Comparison of ENCODE assay signal across 10 cellular contexts in genomic region chr11:119361056-119361787, GRCh38. TPM values are rescaled to one million over a fixed set of nuclear protein-coding genes. Genes with fewer than 3 reads are reported as not detected.
A peak's percentile ranks its signal among the peaks of the same experiment; 100 is the strongest.
DNase-seq lines count a peak whose midpoint lies in the region; ATAC-seq, FAIRE-seq and TF ChIP-seq lines count a peak whose summit lies in the region.
"Had no signal": no experiment of that assay in that cellular context is flagged by ENCODE, and none has a peak within 500 bp of the region (broad histone marks: within the 10 kb centered on the region; RNA-seq: fewer than 3 reads in every experiment).

No MANE protein-coding gene starts in this region.

- TF ChIP-seq RAD21 in K562 (CRISPR knock-in tag; conservative IDR thresholded peaks at IDR 0.05 in 1 of 2, IDR thresholded peaks at IDR 0.05 in 1 of 2) = no peak

- no peaks in the 10 kb centered on the region for H3K9me3 Mint-ChIP-seq in activated CD4-positive, alpha-beta memory T cell treated with anti-CD3 and anti-CD28 coated beads for 36 hours
- H3K9me3 Mint-ChIP-seq in activated CD4-positive, alpha-beta memory T cell treated with anti-CD3 and anti-CD28 coated beads, Interleukin-2, amount 10 ng/mL, durations not matched to agents 7 days and 5 days = no peaks in the 10 kb centered on the region
- H3K9me3 Mint-ChIP-seq in T-cell = no peaks in the 10 kb centered on the region

- peaks cover 31% of the 10 kb centered on the region for H3K36me3 ChIP-seq in K562 (ENCODE audit: control insufficient read depth, insufficient read depth, low read length)

- H3K4me1 ChIP-seq in K562 (replicated peaks in 1 of 2; ENCODE audit: control insufficient read depth in 2 of 2, insufficient read depth in 2 of 2, low read length in 2 of 2) = peaks cover 43 to 53% of the 10 kb centered on the region in 2 experiments

- no peak overlapping the region for H3K4me3 Mint-ChIP-seq in activated CD4-positive, alpha-beta memory T cell treated with anti-CD3 and anti-CD28 coated beads for 36 hours
- H3K4me3 Mint-ChIP-seq in activated CD4-positive, alpha-beta memory T cell treated with anti-CD3 and anti-CD28 coated beads, Interleukin-2, amount 10 ng/mL, durations not matched to agents 7 days and 5 days = no peak overlapping the region
- H3K4me3 Mint-ChIP-seq in T-cell = no peak overlapping the region

- H3K27ac Mint-ChIP-seq in activated CD4-positive, alpha-beta memory T cell treated with anti-CD3 and anti-CD28 coated beads for 36 hours = no peak overlapping the region
- no peak overlapping the region for H3K27ac Mint-ChIP-seq in activated CD4-positive, alpha-beta memory T cell treated with anti-CD3 and anti-CD28 coated beads, Interleukin-2, amount 10 ng/mL, durations not matched to agents 7 days and 5 days
- no peak overlapping the region for H3K27ac Mint-ChIP-seq in T-cell

- DNase-seq in activated CD4-positive, alpha-beta memory T cell treated with anti-CD3 and anti-CD28 coated beads for 36 hours = peak; percentile 89
- no peak for DNase-seq in activated CD4-positive, alpha-beta memory T cell treated with anti-CD3 and anti-CD28 coated beads, Interleukin-2, amount 10 ng/mL, durations not matched to agents 7 days and 5 days
- peak; percentile 43 for DNase-seq in NCI-H2227 (lab: John Stamatoyannopoulos, UW; ENCODE audit: unreplicated experiment)
- peak; percentile 67 to 88 (median 75) for DNase-seq in K562 (ENCODE audit: extremely low read depth in 1 of 4, low spot score in 3 of 4)
- DNase-seq in kidney glomerular epithelial cell (lab: John Stamatoyannopoulos, UW) = peak; percentile 93
- DNase-seq in stimulated activated CD4-positive, alpha-beta T cell treated with anti-CD3 and anti-CD28 coated beads, TNF-alpha, amount 100 ng/mL, for 24 hours (ENCODE audit: low read depth in 3 of 3) = peak in 2 of 3 experiments; percentile 22 to 55
- DNase-seq in activated effector memory CD4-positive, alpha-beta T cell treated with Interleukin-2 at 50 U/mL for 16 hours = no peak
- DNase-seq in T-cell = no peak
- DNase-seq: DND-41 had no signal

- H3K9me3 ChIP-seq in K562 (replicated peaks; ENCODE audit: control insufficient read depth, insufficient read depth, low read depth, low read length) = no peaks in the 10 kb centered on the region

- peak overlapping the region; percentile 57; the same call in 2 of the 3 replicates for H3K27ac ChIP-seq in K562 (ENCODE audit: extremely low read depth, low read depth, low read length)

- H2AFZ ChIP-seq in K562 (ENCODE audit: low read depth, low read length) = no peak overlapping the region

- no peaks in the 10 kb centered on the region for H4K20me1 ChIP-seq in K562 (replicated peaks; ENCODE audit: control insufficient read depth, insufficient read depth, low read length)

- in situ Hi-C loops in K562 (cut with MboI) = no loop called here

- intact Hi-C loops in activated CD4-positive, alpha-beta memory T cell treated with anti-CD3 and anti-CD28 coated beads for 36 hours (cut with micrococcal nuclease) = loop anchor here (1.0 to 5.0 kb wide), 3 partner anchors 26 to 65 kb away; partner anchors contain the start of gene RNF26
- intact Hi-C loops in K562 (cut with micrococcal nuclease) = no loop called here

- no TSS peak for BruUV-seq in K562 (replicated peaks; lab: Mats Ljungman, UMichigan)

- peak; percentile 44; the same call in 1 of the 2 replicates for TF ChIP-seq EP300 in K562 (IDR thresholded peaks at IDR 0.05; ENCODE audit: low read length)

- no peak for TF ChIP-seq CTCF in K562 (IDR thresholded peaks at IDR 0.05 in 2 of 3, conservative IDR thresholded peaks at IDR 0.05 in 1 of 3; ENCODE audit: insufficient read depth in 2 of 3, low read depth in 1 of 3, low read length in 3 of 3)

- peak overlapping the region; percentile 5 to 88; a peak in 2 of 4 replicates for H3K9ac ChIP-seq in K562 (ENCODE audit: insufficient read depth in 1 of 2, low read depth in 2 of 2, low read length in 2 of 2)

- TF ChIP-seq POLR2A in K562 (conservative IDR thresholded peaks at IDR 0.05) = no peak

- ATAC-seq in K562 (peak; percentile 78), T-cell (replicated peaks in 1 of 4) (no peak)

- peak; percentile 86 for FAIRE-seq in K562 (lab: Jason Lieb, UNC)

- peaks cover 35% of the 10 kb centered on the region for H3K4me1 Mint-ChIP-seq in activated CD4-positive, alpha-beta memory T cell treated with anti-CD3 and anti-CD28 coated beads for 36 hours (ENCODE audit: low read depth)
- H3K4me1 Mint-ChIP-seq in activated CD4-positive, alpha-beta memory T cell treated with anti-CD3 and anti-CD28 coated beads, Interleukin-2, amount 10 ng/mL, durations not matched to agents 7 days and 5 days = peaks cover 22% of the 10 kb centered on the region
- H3K4me1 Mint-ChIP-seq in T-cell = peaks cover 9 to 19% (median 15%) of the 10 kb centered on the region in 3 donors

- POLR2A ChIA-PET in activated CD4-positive, alpha-beta memory T cell treated with anti-CD3 and anti-CD28 coated beads for 36 hours (lab: Charles Lee) = interaction anchor here (0.7 kb wide), 1 partner anchor 20 kb away, joined by 3 read pairs; the partner anchor contains the start of gene USP2
- POLR2A ChIA-PET in activated CD4-positive, alpha-beta memory T cell treated with anti-CD3 and anti-CD28 coated beads, Interleukin-2, amount 10 ng/mL, durations not matched to agents 7 days and 5 days (lab: Charles Lee) = interaction anchor here (0.7 to 1.2 kb wide), 2 partner anchors 9 to 15 kb away, joined by 3 to 4 read pairs; no protein-coding TSS in a partner anchor
- POLR2A ChIA-PET in K562 (lab: Yijun Ruan, JAX) = interaction anchor here (0.5 to 3.0 kb wide), 10 partner anchors 8 to 364 kb away, joined by 3 to 24 read pairs (median 4); no protein-coding TSS in a partner anchor
- POLR2A ChIA-PET in T-cell (lab: Charles Lee) = interaction anchor here in 1 of 2 donors (0.6 kb wide), 1 partner anchor 23 kb away, joined by 8 read pairs; no protein-coding TSS in a partner anchor

- peak overlapping the region; percentile 51 for H3K4me2 ChIP-seq in K562 (ENCODE audit: insufficient read depth, low read length)

- CTCF ChIA-PET in activated CD4-positive, alpha-beta memory T cell treated with anti-CD3 and anti-CD28 coated beads for 36 hours (lab: Charles Lee) = interaction anchor here (0.8 to 3.4 kb wide), 8 partner anchors 10 to 114 kb away, joined by 3 to 34 read pairs (median 8); partner anchors contain the start of gene USP2
- CTCF ChIA-PET in activated CD4-positive, alpha-beta memory T cell treated with anti-CD3 and anti-CD28 coated beads, Interleukin-2, amount 10 ng/mL, durations not matched to agents 7 days and 5 days (lab: Charles Lee) = interaction anchor here (1.8 to 3.6 kb wide), 4 partner anchors 13 to 113 kb away, joined by 6 to 14 read pairs (median 9); partner anchors contain the start of gene USP2
- CTCF ChIA-PET in K562 (lab: Yijun Ruan, JAX; ENCODE audit: low intra/inter-chr PET ratio) (interaction anchor here (1.4 kb wide), 1 partner anchor 21 kb away, joined by 4 read pairs; no protein-coding TSS in a partner anchor), T-cell (lab: Charles Lee) (interaction anchor here (0.6 to 2.1 kb wide), 6 partner anchors 12 to 372 kb away, joined by 3 to 5 read pairs (median 4); no protein-coding TSS in a partner anchor)

- WGBS in K562 (ENCODE audit: insufficient coverage, low coverage, missing lambda C conversion rate) = 22% methylated on average over 8 of the region's 8 CpGs

- H3K27me3 ChIP-seq in K562 (ENCODE audit: control insufficient read depth in 2 of 2, insufficient read depth in 2 of 2, low read length in 2 of 2) = no peaks in the 10 kb centered on the region

- no peaks in the 10 kb centered on the region for H3K36me3 Mint-ChIP-seq in activated CD4-positive, alpha-beta memory T cell treated with anti-CD3 and anti-CD28 coated beads for 36 hours
- no peaks in the 10 kb centered on the region for H3K36me3 Mint-ChIP-seq in activated CD4-positive, alpha-beta memory T cell treated with anti-CD3 and anti-CD28 coated beads, Interleukin-2, amount 10 ng/mL, durations not matched to agents 7 days and 5 days (ENCODE audit: low read depth)
- H3K36me3 Mint-ChIP-seq in T-cell = no peaks in the 10 kb centered on the region

- H3K27me3 Mint-ChIP-seq in activated CD4-positive, alpha-beta memory T cell treated with anti-CD3 and anti-CD28 coated beads for 36 hours = peaks cover 38% of the 10 kb centered on the region
- peaks cover 34% of the 10 kb centered on the region for H3K27me3 Mint-ChIP-seq in activated CD4-positive, alpha-beta memory T cell treated with anti-CD3 and anti-CD28 coated beads, Interleukin-2, amount 10 ng/mL, durations not matched to agents 7 days and 5 days
- peaks cover 15 to 33% of the 10 kb centered on the region in 2 donors for H3K27me3 Mint-ChIP-seq in T-cell

- H3K79me2 ChIP-seq in K562 (ENCODE audit: control insufficient read depth, insufficient read depth, low read length) = peaks cover 18% of the 10 kb centered on the region; the same call in 2 of the 3 replicates

- H3K9me1 ChIP-seq in K562 (ENCODE audit: control insufficient read depth, insufficient read depth, low read length) = peaks cover 5% of the 10 kb centered on the region

- H3K4me3 ChIP-seq in K562 = no peak overlapping the region

RNA-seq across cellular contexts. Expression of gene MFRP, which starts 14.7 kb away (rescaled TPM):
- not detected for total RNA-seq in activated CD4-positive, alpha-beta memory T cell treated with anti-CD3 and anti-CD28 coated beads for 36 hours
- not detected for total RNA-seq in activated CD4-positive, alpha-beta memory T cell treated with anti-CD3 and anti-CD28 coated beads, Interleukin-2, amount 10 ng/mL, durations not matched to agents 7 days and 5 days
- not detected in 2 replicates for total RNA-seq in K562 (2011; cell fraction: chromatin; rRNA removed; ENCODE audit: low replicate concordance)
- not detected in 2 replicates for total RNA-seq in K562 (2011; cell fraction: nucleolus; rRNA removed)
- not detected in 2 replicates for total RNA-seq in K562 (2011; cell fraction: nucleoplasm; rRNA removed)
- not detected in 2 replicates for total RNA-seq in K562 (2014; rRNA removed)
- not detected in 2 replicates for total RNA-seq in K562 (2014; rRNA removed; fragmentation: Illumina TruSeq; extraction: Trizol)
- not detected in 2 replicates for total RNA-seq in K562 (2015; rRNA removed; fragmentation: Illumina TruSeq; extraction: Trizol)
- total RNA-seq in K562 (2021) = not detected in 2 replicates
- polyA plus RNA-seq in K562 (2011; rRNA removed) = not detected in 2 replicates
- polyA plus RNA-seq in K562 (2011; cell fraction: cytosol; rRNA removed) = not detected in 2 replicates
- not detected in 2 replicates for polyA plus RNA-seq in K562 (2011; cell fraction: nucleus; rRNA removed)
- not detected in 2 replicates for polyA plus RNA-seq in K562 (2012)
- polyA plus RNA-seq in K562 (2014; fragmentation: Illumina TruSeq; extraction: Trizol) = not detected in 2 replicates
- not detected for polyA plus RNA-seq in K562 (2014; fragmentation: Nextera tagmentation; extraction: Ambion mirVana)
- polyA plus RNA-seq in K562 (2014; rRNA removed) = not detected in 2 replicates
- not detected in 2 replicates for polyA minus RNA-seq in K562 (2011; rRNA and poly(A)+ RNA removed)
- polyA minus RNA-seq in K562 (2011; cell fraction: cytosol; rRNA and poly(A)+ RNA removed) = not detected in 2 replicates
- not detected in 2 replicates for polyA minus RNA-seq in K562 (2011; cell fraction: nucleus; rRNA and poly(A)+ RNA removed)
- not detected for total RNA-seq in T-cell
- total RNA-seq: urinary bladder had no signal

RNA-seq across cellular contexts. Expression of gene USP2, which starts 20.3 kb away (rescaled TPM):
- total RNA-seq in activated CD4-positive, alpha-beta memory T cell treated with anti-CD3 and anti-CD28 coated beads for 36 hours = 1 to 10 TPM; 1.4 to 2.2 TPM
- total RNA-seq in activated CD4-positive, alpha-beta memory T cell treated with anti-CD3 and anti-CD28 coated beads, Interleukin-2, amount 10 ng/mL, durations not matched to agents 7 days and 5 days = under 1 TPM; 0.48 to 0.53 TPM
- total RNA-seq in K562 (2011; cell fraction: chromatin; rRNA removed; ENCODE audit: low replicate concordance) = 6.9 and 13.7 TPM in 2 replicates
- 8.2 and 9.0 TPM in 2 replicates for total RNA-seq in K562 (2011; cell fraction: nucleolus; rRNA removed)
- total RNA-seq in K562 (2011; cell fraction: nucleoplasm; rRNA removed) = 6.3 and 7.4 TPM in 2 replicates
- total RNA-seq in K562 (2014; rRNA removed) (3.9 and 5.8 TPM in 2 replicates), K562 (2014; rRNA removed; fragmentation: Illumina TruSeq; extraction: Trizol) (3.6 TPM in 2 replicates), K562 (2015; rRNA removed; fragmentation: Illumina TruSeq; extraction: Trizol) (2.8 and 3.6 TPM in 2 replicates), K562 (2021) (16.9 TPM in 2 replicates), T-cell (1 to 10 TPM in 1 of 5 donors, under 1 TPM in 4; 0.13 to 3.2 (median 0.44) TPM)
- polyA plus RNA-seq in K562 (2011; rRNA removed) (3.6 and 5.0 TPM in 2 replicates), K562 (2014; fragmentation: Illumina TruSeq; extraction: Trizol) (12.8 and 13.9 TPM in 2 replicates), K562 (2014; fragmentation: Nextera tagmentation; extraction: Ambion mirVana) (1 to 10 TPM; 3.4 to 5.8 TPM), K562 (2014; rRNA removed) (4.0 and 9.5 TPM in 2 replicates)
- 4.5 and 4.7 TPM in 2 replicates for polyA plus RNA-seq in K562 (2011; cell fraction: cytosol; rRNA removed)
- 4.6 and 6.3 TPM in 2 replicates for polyA plus RNA-seq in K562 (2011; cell fraction: nucleus; rRNA removed)
- 6.9 and 8.6 TPM in 2 replicates for polyA plus RNA-seq in K562 (2012)
- 4.0 and 6.0 TPM in 2 replicates for polyA minus RNA-seq in K562 (2011; rRNA and poly(A)+ RNA removed)
- 7.5 and 9.8 TPM in 2 replicates for polyA minus RNA-seq in K562 (2011; cell fraction: cytosol; rRNA and poly(A)+ RNA removed)
- 4.6 and 4.7 TPM in 2 replicates for polyA minus RNA-seq in K562 (2011; cell fraction: nucleus; rRNA and poly(A)+ RNA removed)

RNA-seq across cellular contexts. Expression of gene C1QTNF5, which starts 20.5 kb away (rescaled TPM):
- total RNA-seq in activated CD4-positive, alpha-beta memory T cell treated with anti-CD3 and anti-CD28 coated beads for 36 hours = not detected
- not detected for total RNA-seq in activated CD4-positive, alpha-beta memory T cell treated with anti-CD3 and anti-CD28 coated beads, Interleukin-2, amount 10 ng/mL, durations not matched to agents 7 days and 5 days
- total RNA-seq in K562 (2011; cell fraction: chromatin; rRNA removed; ENCODE audit: low replicate concordance) = 0.95 TPM in 1 of 2 replicates, not detected in the other
- 1.1 and 1.2 TPM in 2 replicates for total RNA-seq in K562 (2011; cell fraction: nucleolus; rRNA removed)
- total RNA-seq in K562 (2011; cell fraction: nucleoplasm; rRNA removed) = 0.88 TPM in 1 of 2 replicates, not detected in the other
- total RNA-seq in K562 (2014; rRNA removed) (0.18 and 0.82 TPM in 2 replicates), K562 (2014; rRNA removed; fragmentation: Illumina TruSeq; extraction: Trizol) (0.13 and 0.18 TPM in 2 replicates), K562 (2015; rRNA removed; fragmentation: Illumina TruSeq; extraction: Trizol) (0.22 TPM in 1 of 2 replicates, not detected in the other), K562 (2021) (0.47 and 0.65 TPM in 2 replicates), T-cell (not detected)
- polyA plus RNA-seq in K562 (2011; rRNA removed) (0.35 and 0.41 TPM in 2 replicates), K562 (2014; fragmentation: Illumina TruSeq; extraction: Trizol) (0.19 and 0.25 TPM in 2 replicates), K562 (2014; fragmentation: Nextera tagmentation; extraction: Ambion mirVana) (under 1 TPM in 1 of 2 experiments, not detected in 1; 0.07 TPM), K562 (2014; rRNA removed) (0.45 and 0.76 TPM in 2 replicates)
- 0.46 and 1.2 TPM in 2 replicates for polyA plus RNA-seq in K562 (2011; cell fraction: cytosol; rRNA removed)
- polyA plus RNA-seq in K562 (2011; cell fraction: nucleus; rRNA removed) = 1.4 and 1.5 TPM in 2 replicates
- polyA plus RNA-seq in K562 (2012) = 0.35 and 0.79 TPM in 2 replicates
- polyA minus RNA-seq in K562 (2011; rRNA and poly(A)+ RNA removed) = 0.12 TPM in 1 of 2 replicates, not detected in the other
- polyA minus RNA-seq in K562 (2011; cell fraction: cytosol; rRNA and poly(A)+ RNA removed) = not detected in 2 replicates
- polyA minus RNA-seq in K562 (2011; cell fraction: nucleus; rRNA and poly(A)+ RNA removed) = 0.44 and 0.54 TPM in 2 replicates

RNA-seq across cellular contexts. Expression of gene RNF26, which starts 26.9 kb away (rescaled TPM):
- total RNA-seq in activated CD4-positive, alpha-beta memory T cell treated with anti-CD3 and anti-CD28 coated beads for 36 hours = 10 to 100 TPM; 33.7 to 35.2 TPM
- 10 to 100 TPM; 33.5 to 35.1 TPM for total RNA-seq in activated CD4-positive, alpha-beta memory T cell treated with anti-CD3 and anti-CD28 coated beads, Interleukin-2, amount 10 ng/mL, durations not matched to agents 7 days and 5 days
- total RNA-seq in K562 (2011; cell fraction: chromatin; rRNA removed; ENCODE audit: low replicate concordance) = 18.1 and 52.5 TPM in 2 replicates
- 71.2 and 72.0 TPM in 2 replicates for total RNA-seq in K562 (2011; cell fraction: nucleolus; rRNA removed)
- 65.0 and 76.6 TPM in 2 replicates for total RNA-seq in K562 (2011; cell fraction: nucleoplasm; rRNA removed)
- total RNA-seq in K562 (2014; rRNA removed) = 7.3 and 10.0 TPM in 2 replicates
- total RNA-seq in K562 (2014; rRNA removed; fragmentation: Illumina TruSeq; extraction: Trizol) = 8.7 and 9.3 TPM in 2 replicates
- 12.7 and 13.9 TPM in 2 replicates for total RNA-seq in K562 (2015; rRNA removed; fragmentation: Illumina TruSeq; extraction: Trizol)
- total RNA-seq in K562 (2021) = 50.0 and 53.6 TPM in 2 replicates
- polyA plus RNA-seq in K562 (2011; rRNA removed) = 16.3 and 27.7 TPM in 2 replicates
- 48.6 and 60.9 TPM in 2 replicates for polyA plus RNA-seq in K562 (2011; cell fraction: cytosol; rRNA removed)
- 20.0 and 26.8 TPM in 2 replicates for polyA plus RNA-seq in K562 (2011; cell fraction: nucleus; rRNA removed)
- 40.1 and 40.8 TPM in 2 replicates for polyA plus RNA-seq in K562 (2012)
- polyA plus RNA-seq in K562 (2014; fragmentation: Illumina TruSeq; extraction: Trizol) = 39.5 and 48.8 TPM in 2 replicates
- 1 to 10 TPM; 5.3 to 8.4 TPM for polyA plus RNA-seq in K562 (2014; fragmentation: Nextera tagmentation; extraction: Ambion mirVana)
- polyA plus RNA-seq in K562 (2014; rRNA removed) = 25.9 and 26.7 TPM in 2 replicates
- polyA minus RNA-seq in K562 (2011; rRNA and poly(A)+ RNA removed) = 24.3 and 29.3 TPM in 2 replicates
- polyA minus RNA-seq in K562 (2011; cell fraction: cytosol; rRNA and poly(A)+ RNA removed) = 44.8 and 51.4 TPM in 2 replicates
- polyA minus RNA-seq in K562 (2011; cell fraction: nucleus; rRNA and poly(A)+ RNA removed) = 19.1 and 29.9 TPM in 2 replicates
- 10 to 100 TPM; 18.4 to 21.4 (median 20.3) TPM for total RNA-seq in T-cell

RNA-seq across cellular contexts. Expression of gene MCAM, which starts 44.3 kb away (rescaled TPM):
- 1 to 10 TPM; 6.9 to 8.2 TPM for total RNA-seq in activated CD4-positive, alpha-beta memory T cell treated with anti-CD3 and anti-CD28 coated beads for 36 hours
- 1 to 10 TPM; 6.5 to 6.6 TPM for total RNA-seq in activated CD4-positive, alpha-beta memory T cell treated with anti-CD3 and anti-CD28 coated beads, Interleukin-2, amount 10 ng/mL, durations not matched to agents 7 days and 5 days
- 64.2 and 225 TPM in 2 replicates for total RNA-seq in K562 (2011; cell fraction: chromatin; rRNA removed; ENCODE audit: low replicate concordance)
- 163 and 199 TPM in 2 replicates for total RNA-seq in K562 (2011; cell fraction: nucleolus; rRNA removed)
- total RNA-seq in K562 (2011; cell fraction: nucleoplasm; rRNA removed) = 109 and 119 TPM in 2 replicates
- total RNA-seq in K562 (2014; rRNA removed) (79.0 and 79.5 TPM in 2 replicates), K562 (2014; rRNA removed; fragmentation: Illumina TruSeq; extraction: Trizol) (33.1 and 35.6 TPM in 2 replicates), K562 (2015; rRNA removed; fragmentation: Illumina TruSeq; extraction: Trizol) (25.8 and 27.1 TPM in 2 replicates), K562 (2021) (69.1 and 87.0 TPM in 2 replicates), T-cell (10 to 100 TPM in 1 of 5 donors, 1 to 10 TPM in 1, under 1 TPM in 3; 0.50 to 10.2 (median 0.76) TPM)
- polyA plus RNA-seq in K562 (2011; rRNA removed) (38.0 and 53.6 TPM in 2 replicates), K562 (2014; fragmentation: Illumina TruSeq; extraction: Trizol) (68.2 and 101 TPM in 2 replicates), K562 (2014; fragmentation: Nextera tagmentation; extraction: Ambion mirVana) (10 to 100 TPM; 14.7 to 15.6 TPM), K562 (2014; rRNA removed) (57.5 and 118 TPM in 2 replicates)
- polyA plus RNA-seq in K562 (2011; cell fraction: cytosol; rRNA removed) = 86.7 and 421 TPM in 2 replicates
- 37.8 and 96.0 TPM in 2 replicates for polyA plus RNA-seq in K562 (2011; cell fraction: nucleus; rRNA removed)
- 36.5 and 57.4 TPM in 2 replicates for polyA plus RNA-seq in K562 (2012)
- 17.7 and 42.5 TPM in 2 replicates for polyA minus RNA-seq in K562 (2011; rRNA and poly(A)+ RNA removed)
- 43.6 and 63.5 TPM in 2 replicates for polyA minus RNA-seq in K562 (2011; cell fraction: cytosol; rRNA and poly(A)+ RNA removed)
- polyA minus RNA-seq in K562 (2011; cell fraction: nucleus; rRNA and poly(A)+ RNA removed) = 33.2 and 52.1 TPM in 2 replicates

Comparison
In these comparisons a context has a peak if more than half of its experiments do, and no peak if none do; other contexts are left out.
1. DNase-seq: peak in activated CD4-positive, alpha-beta memory T cell treated with anti-CD3 and anti-CD28 coated beads for 36 hours (single experiment), NCI-H2227 (single experiment), K562 (4 of 4), kidney glomerular epithelial cell (single experiment) and stimulated activated CD4-positive, alpha-beta T cell treated with anti-CD3 and anti-CD28 coated beads, TNF-alpha, amount 100 ng/mL, for 24 hours (2 of 3); none in activated CD4-positive, alpha-beta memory T cell treated with anti-CD3 and anti-CD28 coated beads, Interleukin-2, amount 10 ng/mL, durations not matched to agents 7 days and 5 days (single experiment), activated effector memory CD4-positive, alpha-beta T cell treated with Interleukin-2 at 50 U/mL for 16 hours (single experiment) and T-cell (0 of 34).